ENCODE assay signal across 8 cellular contexts in the genomic region with DNA sequence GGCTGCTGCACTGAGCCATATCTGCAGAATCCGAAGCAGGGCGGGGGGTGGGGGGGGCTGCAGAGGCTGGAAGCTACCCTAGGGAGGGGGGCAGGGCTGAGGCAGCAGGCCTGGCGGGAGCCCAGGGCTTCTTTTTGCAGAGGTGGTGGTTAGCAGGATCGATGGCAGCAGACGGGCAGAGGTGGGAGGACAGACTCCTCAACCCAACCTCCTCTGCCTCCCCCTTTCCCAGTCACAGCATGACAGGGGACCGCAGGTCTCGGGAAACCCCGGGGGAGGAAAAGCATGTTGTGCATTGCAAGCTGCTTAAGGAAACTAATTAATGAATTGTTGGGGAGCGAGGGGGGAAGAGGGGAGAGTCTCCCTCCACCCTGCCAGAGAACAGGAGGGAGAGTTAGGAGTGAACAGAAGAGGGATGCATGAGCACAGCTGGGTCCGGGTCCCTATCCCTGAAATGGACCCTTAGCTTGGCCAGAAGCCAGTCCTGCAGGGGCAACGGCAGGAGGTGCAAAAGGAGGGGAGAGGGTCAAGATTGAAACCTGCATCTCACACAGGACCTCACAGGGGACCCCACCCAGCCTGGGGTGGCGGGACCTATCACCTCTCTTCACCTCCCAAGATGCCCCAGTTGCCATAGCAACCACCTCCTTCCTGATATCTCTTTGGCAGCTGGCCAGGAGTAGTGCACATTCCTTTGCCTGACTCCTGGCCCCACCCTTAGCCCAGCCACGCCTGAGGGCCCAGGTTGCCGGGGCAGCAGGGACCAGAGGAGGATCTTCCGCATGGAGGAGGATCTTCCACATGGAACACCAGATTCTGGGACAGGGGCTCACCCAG. TPM values are rescaled to one million over a fixed set of nuclear protein-coding genes. Genes with fewer than 3 reads are reported as not detected.
DNase-seq lines count a peak whose midpoint lies in the region; ATAC-seq lines count a peak whose summit lies in the region.
"Had no signal": no experiment of that assay in that cellular context is flagged by ENCODE, and none has a peak within 500 bp of the region (broad histone marks: within the 10 kb centered on the region; RNA-seq: fewer than 3 reads in every experiment).

No MANE protein-coding gene starts in this region.

- peaks cover 0 to 2% (median 0%) of the 10 kb centered on the region in 5 donors for H3K27me3 Mint-ChIP-seq in naive thymus-derived CD8-positive, alpha-beta T cell

- peak overlapping the region in 5 of 10 donors; percentile 7 to 78 (median 34) for H3K4me3 Mint-ChIP-seq in naive thymus-derived CD8-positive, alpha-beta T cell

- DNase-seq in NCI-H82 (lab: John Stamatoyannopoulos, UW) (peak; percentile 72), NCI-H82 treated with DMSO at 0.1 percent for 48 hours (lab: John Stamatoyannopoulos, UW; ENCODE audit: unreplicated experiment) (no peak), SK-N-DZ (ENCODE audit: low spot score) (peak; percentile 16), GOT3 (lab: John Stamatoyannopoulos, UW) (no peak)
- peak in 5 of 10 donors; percentile 28 to 76 (median 43) for DNase-seq in naive thymus-derived CD8-positive, alpha-beta T cell
- DNase-seq: activated gamma-delta T cell treated with Interleukin-2 at 50 U/mL for 16 hours, NCI-H1694 treated with DMSO at 0.1 percent for 48 hours had no signal

- peak overlapping the region in 8 of 10 donors; percentile 12 to 84 (median 64) for H3K27ac Mint-ChIP-seq in naive thymus-derived CD8-positive, alpha-beta T cell

- POLR2A ChIA-PET in naive thymus-derived CD8-positive, alpha-beta T cell (lab: Charles Lee) = interaction anchor here (0.6 to 5.8 kb wide), 5 partner anchors 8 to 124 kb away, joined by 3 to 40 read pairs (median 4); partner anchors contain the start of genes FXYD5 and USF2

- peaks cover 24 to 49% (median 40%) of the 10 kb centered on the region in 4 donors for H3K4me1 Mint-ChIP-seq in naive thymus-derived CD8-positive, alpha-beta T cell

- H3K36me3 Mint-ChIP-seq in naive thymus-derived CD8-positive, alpha-beta T cell = no peaks in the 10 kb centered on the region

- ATAC-seq in naive thymus-derived CD8-positive, alpha-beta T cell = no peak
- ATAC-seq in activated CD4-positive, CD25-positive, alpha-beta regulatory T cell treated with anti-CD3 and anti-CD28 coated beads, Interleukin-2, amount 50 U/mL, for 24 hours = no peak

- no peaks in the 10 kb centered on the region for H3K9me3 Mint-ChIP-seq in naive thymus-derived CD8-positive, alpha-beta T cell

RNA-seq across cellular contexts. Expression of gene FXYD7, which starts 1.8 kb away (rescaled TPM):
- not detected in 2 replicates for polyA plus RNA-seq in SK-N-DZ (2014; cell fraction: cytosol; rRNA removed)
- polyA plus RNA-seq in SK-N-DZ (2014; cell fraction: nucleus; rRNA removed) = not detected in 2 replicates
- total RNA-seq in naive thymus-derived CD8-positive, alpha-beta T cell = 1 to 10 TPM; 5.4 to 6.4 TPM
- 10 to 100 TPM in 1 of 3 donors, 1 to 10 TPM in 2; 3.7 to 10.2 (median 8.8) TPM for polyA plus RNA-seq in naive thymus-derived CD8-positive, alpha-beta T cell

RNA-seq across cellular contexts. Expression of gene FXYD1, which starts 6.2 kb away (rescaled TPM):
- not detected in 2 replicates for polyA plus RNA-seq in SK-N-DZ (2014; cell fraction: cytosol; rRNA removed)
- polyA plus RNA-seq in SK-N-DZ (2014; cell fraction: nucleus; rRNA removed) = not detected in 2 replicates
- 1 to 10 TPM in 1 of 2 experiments, not detected in 1; 1.1 TPM for total RNA-seq in naive thymus-derived CD8-positive, alpha-beta T cell
- under 1 TPM in 2 of 3 donors, not detected in 1; 0.77 TPM for polyA plus RNA-seq in naive thymus-derived CD8-positive, alpha-beta T cell

RNA-seq across cellular contexts. Expression of gene FXYD5, which starts 9.7 kb away (rescaled TPM):
- not detected in 2 replicates for polyA plus RNA-seq in SK-N-DZ (2014; cell fraction: cytosol; rRNA removed)
- polyA plus RNA-seq in SK-N-DZ (2014; cell fraction: nucleus; rRNA removed) = not detected in 2 replicates
- 100 to 1,000 TPM; 339 to 351 TPM for total RNA-seq in naive thymus-derived CD8-positive, alpha-beta T cell
- polyA plus RNA-seq in naive thymus-derived CD8-positive, alpha-beta T cell = 100 to 1,000 TPM; 281 to 544 (median 452) TPM

RNA-seq across cellular contexts. Expression of gene LGI4, which starts 10.0 kb away (rescaled TPM):
- polyA plus RNA-seq in SK-N-DZ (2014; cell fraction: cytosol; rRNA removed) = not detected in 2 replicates
- not detected in 2 replicates for polyA plus RNA-seq in SK-N-DZ (2014; cell fraction: nucleus; rRNA removed)
- 1 to 10 TPM in 1 of 2 experiments, under 1 TPM in 1; 0.52 to 1.6 TPM for total RNA-seq in naive thymus-derived CD8-positive, alpha-beta T cell
- polyA plus RNA-seq in naive thymus-derived CD8-positive, alpha-beta T cell = under 1 TPM in 1 of 3 donors, not detected in 2; 0.18 TPM

RNA-seq across cellular contexts. Expression of gene FXYD3, which starts 29.2 kb away (rescaled TPM):
- not detected in 2 replicates for polyA plus RNA-seq in SK-N-DZ (2014; cell fraction: cytosol; rRNA removed)
- not detected in 2 replicates for polyA plus RNA-seq in SK-N-DZ (2014; cell fraction: nucleus; rRNA removed)
- total RNA-seq in naive thymus-derived CD8-positive, alpha-beta T cell = not detected
- not detected for polyA plus RNA-seq in naive thymus-derived CD8-positive, alpha-beta T cell

Comparison
In these comparisons a context has a peak if more than half of its experiments do, and no peak if none do; other contexts are left out.
1. DNase-seq: peak in NCI-H82 (single experiment) and SK-N-DZ (single experiment); none in NCI-H82 treated with DMSO at 0.1 percent for 48 hours (single experiment) and GOT3 (single experiment).